8 cellular contexts compared by ENCODE assay signal in the genomic region with DNA sequence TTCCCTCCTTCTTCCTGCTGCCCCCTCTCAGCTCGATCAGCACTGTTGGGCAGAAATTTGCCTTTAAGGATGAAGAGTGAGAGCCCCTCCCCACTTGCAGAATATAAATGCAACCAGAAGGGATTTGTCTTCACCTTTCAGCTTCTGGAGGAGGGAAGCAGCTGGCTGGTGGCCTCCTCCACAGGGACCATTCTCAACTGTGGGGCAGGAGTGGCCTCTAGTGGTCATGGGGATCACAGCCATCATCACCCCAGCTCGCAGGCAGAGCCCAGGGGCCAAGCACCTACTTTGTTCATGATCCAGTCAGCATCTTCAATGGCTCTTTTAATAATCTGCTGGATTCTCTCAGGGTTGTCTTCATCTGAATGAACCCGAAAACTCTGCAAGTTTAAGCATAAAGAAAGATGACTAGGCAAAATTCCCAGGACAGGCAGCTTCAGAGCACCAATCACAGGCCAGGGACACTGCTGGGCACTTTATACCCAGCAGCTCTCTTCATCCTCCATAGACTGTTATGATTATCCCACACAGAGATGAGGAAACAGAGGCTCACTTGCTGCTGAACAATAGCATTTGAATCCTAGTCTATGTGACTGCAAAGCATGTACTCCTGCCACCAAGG. TPM values are rescaled to one million over a fixed set of nuclear protein-coding genes. Genes with fewer than 3 reads are reported as not detected.
DNase-seq lines count a peak whose midpoint lies in the region; ATAC-seq and TF ChIP-seq lines count a peak whose summit lies in the region.

No MANE protein-coding gene starts in this region.

- peak; percentile 68 for ATAC-seq in HG02798 (IDR thresholded peaks at IDR 0.05; ENCODE audit: poor library complexity, unreplicated experiment)
- peak; percentile 88 to 91 for ATAC-seq in lower lobe of right lung
- ATAC-seq in HG02938 (IDR thresholded peaks at IDR 0.05; ENCODE audit: unreplicated experiment), result no peak

- no peaks in the 10 kb centered on the region for H3K4me1 ChIP-seq in lower lobe of right lung

- intact Hi-C loops in lower lobe of right lung (cut with DNase I), result no loop called here

- H3K36me3 ChIP-seq in lower lobe of right lung, result peaks cover 13% of the 10 kb centered on the region

- no peaks in the 10 kb centered on the region for H3K9me3 ChIP-seq in lower lobe of right lung

- DNase-seq in DMS79 treated with DMSO at 0.1 percent for 48 hours (lab: John Stamatoyannopoulos, UW), result peak; percentile 43
- DNase-seq in NCI-H526 (lab: John Stamatoyannopoulos, UW), result peak; percentile 28 to 92
- DNase-seq in activated CD4-positive, alpha-beta T cell treated with anti-CD3 and anti-CD28 coated beads, Interleukin-2, amount 50 U/mL, for 4 hours, result peak; percentile 48 to 54
- peak; percentile 85 for DNase-seq in dermis blood vessel endothelial cell
- peak; percentile 73 for DNase-seq in lower lobe of right lung
- peak; percentile 24 for DNase-seq in stimulated activated CD8-positive, alpha-beta memory T cell treated with anti-CD3 and anti-CD28 coated beads, Interleukin-15, amount 100 ng/mL, for 24 hours (ENCODE audit: low read depth)

- peak; percentile 82 for TF ChIP-seq CTCF in lower lobe of right lung (IDR thresholded peaks at IDR 0.05)

- H3K4me3 ChIP-seq in lower lobe of right lung, result no peak overlapping the region

- no peak overlapping the region for H3K27ac ChIP-seq in lower lobe of right lung

- H3K27me3 ChIP-seq in lower lobe of right lung (ENCODE audit: low read depth), result no peaks in the 10 kb centered on the region

RNA-seq across cellular contexts. Expression of a gene that starts 13.1 kb away (rescaled TPM):
- 5.2 and 9.4 TPM in 2 replicates for total RNA-seq in dermis blood vessel endothelial cell
- 8.2 TPM for total RNA-seq in lower lobe of right lung

Comparison
In these comparisons a context has a peak if more than half of its experiments do, and no peak if none do; other contexts are left out.
1. DNase-seq: peak in every context shown above with its lines; median percentile 85 in dermis blood vessel endothelial cell; 73 in lower lobe of right lung; 60 in NCI-H526; 51 in activated CD4-positive, alpha-beta T cell treated with anti-CD3 and anti-CD28 coated beads, Interleukin-2, amount 50 U/mL, for 4 hours; 43 in DMS79 treated with DMSO at 0.1 percent for 48 hours; 24 in stimulated activated CD8-positive, alpha-beta memory T cell treated with anti-CD3 and anti-CD28 coated beads, Interleukin-15, amount 100 ng/mL, for 24 hours.